11 cellular contexts compared by ENCODE assay signal in genomic region chr7:16847381-16847860, GRCh38. TPM values are rescaled to one million over a fixed set of nuclear protein-coding genes. Genes with fewer than 3 reads are reported as not detected.
A peak's percentile ranks its signal among the peaks of the same experiment; 100 is the strongest.
DNase-seq lines count a peak whose midpoint lies in the region; ATAC-seq, FAIRE-seq and TF ChIP-seq lines count a peak whose summit lies in the region.
"Had no signal": no experiment of that assay in that cellular context is flagged by ENCODE, and none has a peak within 500 bp of the region (broad histone marks: within the 10 kb centered on the region; RNA-seq: fewer than 3 reads in every experiment).

No MANE protein-coding gene starts in this region.

- TF ChIP-seq EP300 in neural cell (conservative IDR thresholded peaks at IDR 0.05; ENCODE audit: poor library complexity, severe bottlenecking): no peak
- TF ChIP-seq EP300 in suprapubic skin (IDR thresholded peaks at IDR 0.05): no peak

- no peak overlapping the region for H3K9ac ChIP-seq in neural cell (ENCODE audit: low read length)

- no peak overlapping the region for H3K4me3 ChIP-seq in bronchial epithelial cell (ENCODE audit: low read depth, low read length)
- no peak overlapping the region for H3K4me3 ChIP-seq in neural cell (ENCODE audit: low read length)
- H3K4me3 ChIP-seq in suprapubic skin: no peak overlapping the region
- H3K4me3 ChIP-seq: testis had no signal

- H3K27me3 ChIP-seq in bronchial epithelial cell (ENCODE audit: control insufficient read depth, insufficient read depth, low read length) (no peaks in the 10 kb centered on the region), neural cell (ENCODE audit: insufficient read depth, low read depth, low read length) (no peaks in the 10 kb centered on the region), suprapubic skin (no peaks in the 10 kb centered on the region)
- H3K27me3 ChIP-seq: testis had no signal

- no peak for TF ChIP-seq RAD21 in neural cell (conservative IDR thresholded peaks at IDR 0.05)

- no peaks in the 10 kb centered on the region for H3K9me2 ChIP-seq in neural cell (ENCODE audit: insufficient read depth, low read length)

- no peak overlapping the region for H3K27ac ChIP-seq in neural cell (ENCODE audit: low read length)
- H3K27ac ChIP-seq in suprapubic skin: no peak overlapping the region
- H3K27ac ChIP-seq: testis had no signal

- H3K36me3 ChIP-seq in bronchial epithelial cell (ENCODE audit: control insufficient read depth, insufficient read depth, low read length) (no peaks in the 10 kb centered on the region), neural cell (ENCODE audit: insufficient read depth, low read length) (no peaks in the 10 kb centered on the region), suprapubic skin (no peaks in the 10 kb centered on the region)

- H3K79me2 ChIP-seq in neural cell (replicated peaks; ENCODE audit: insufficient read depth, low read length): no peaks in the 10 kb centered on the region

- TF ChIP-seq POLR2A in H54 (IDR thresholded peaks at IDR 0.05; ENCODE audit: low read depth, low read length): no peak
- TF ChIP-seq POLR2A in suprapubic skin (IDR thresholded peaks at IDR 0.05): no peak

- H3F3A ChIP-seq in neural cell (ENCODE audit: insufficient read depth, low read length, poor library complexity, severe bottlenecking): no peaks in the 10 kb centered on the region

- peak overlapping the region; percentile 19 for H2AFZ ChIP-seq in neural cell (ENCODE audit: low read depth, low read length)

- ATAC-seq in GM19463 (IDR thresholded peaks at IDR 0.05; ENCODE audit: unreplicated experiment): no peak

- H3K4me1 ChIP-seq in suprapubic skin: no peaks in the 10 kb centered on the region
- H3K4me1 ChIP-seq: testis had no signal

- no peak for TF ChIP-seq CTCF in bronchial epithelial cell (IDR thresholded peaks at IDR 0.05; ENCODE audit: insufficient read depth, low read length, severe bottlenecking)
- TF ChIP-seq CTCF in neural cell (IDR thresholded peaks at IDR 0.05; ENCODE audit: poor library complexity, severe bottlenecking): no peak
- TF ChIP-seq CTCF in suprapubic skin (IDR thresholded peaks at IDR 0.05): no peak

- H3K9me3 ChIP-seq in neural cell (ENCODE audit: low read length) (no peaks in the 10 kb centered on the region), suprapubic skin (no peaks in the 10 kb centered on the region)
- H3K9me3 ChIP-seq: testis had no signal

- no peaks in the 10 kb centered on the region for H4K20me1 ChIP-seq in neural cell (ENCODE audit: insufficient read depth)

- 61% methylated on average over 6 of the region's 6 CpGs for WGBS in suprapubic skin

- FAIRE-seq in bronchial epithelial cell (lab: Jason Lieb, UNC): no peak
- no peak for FAIRE-seq in H54 (lab: Jason Lieb, UNC)
- FAIRE-seq: TTC549 had no signal

- DNase-seq in ELR (ENCODE audit: low read depth) (peak; percentile 27), NCI-H2107 treated with DMSO at 0.1 percent for 48 hours (lab: John Stamatoyannopoulos, UW; ENCODE audit: unreplicated experiment) (peak; percentile 74), bronchial epithelial cell (ENCODE audit: low read depth) (peak; percentile 68), H54 (ENCODE audit: insufficient read length, low spot score) (no peak), suprapubic skin (ENCODE audit: low spot score in 2 of 2) (no peak), pons (ENCODE audit: low spot score) (no peak)
- DNase-seq: NCI-H1694 treated with DMSO at 0.1 percent for 48 hours, testis had no signal

- no peak overlapping the region for H3K4me2 ChIP-seq in neural cell (ENCODE audit: low read length)

TF ChIP-seq in neural cell, 6 proteins besides CTCF, POLR2A, EP300 and RAD21:
- no peak for TF ChIP-seq EZH2 (IDR thresholded peaks at IDR 0.05; ENCODE audit: borderline replicate concordance, insufficient read depth, low read length, poor library complexity, severe bottlenecking)
- TF ChIP-seq REST (IDR thresholded peaks at IDR 0.05; ENCODE audit: borderline replicate concordance): no peak
- TF ChIP-seq POLR2AphosphoS5 (IDR thresholded peaks at IDR 0.05): no peak
- no peak for TF ChIP-seq SMC3 (conservative IDR thresholded peaks at IDR 0.05; ENCODE audit: poor library complexity)
- TF ChIP-seq TAF1 (IDR thresholded peaks at IDR 0.05; ENCODE audit: low read depth): no peak
- no peak for TF ChIP-seq MXI1 (conservative IDR thresholded peaks at IDR 0.05; ENCODE audit: poor library complexity, severe bottlenecking)

RNA-seq across cellular contexts. Expression of gene AGR3, which starts 34.4 kb away (rescaled TPM):
- total RNA-seq in bronchial epithelial cell (not detected in 2 replicates), suprapubic skin (1 to 10 TPM in 1 of 4 donors, not detected in 3; 3.9 TPM)
- polyA plus RNA-seq in neural cell: not detected in 2 replicates
- not detected in 2 replicates for polyA minus RNA-seq in neural cell
- total RNA-seq: testis had no signal

RNA-seq across cellular contexts. Expression of gene AGR2, which starts 42.6 kb away (rescaled TPM):
- total RNA-seq in bronchial epithelial cell (118 and 163 TPM in 2 replicates), suprapubic skin (10 to 100 TPM in 2 of 4 donors, 1 to 10 TPM in 1, not detected in 1; 8.5 to 19.3 (median 15.8) TPM)
- not detected in 2 replicates for polyA plus RNA-seq in neural cell
- not detected in 2 replicates for polyA minus RNA-seq in neural cell

Comparison
In these comparisons a context has a peak if more than half of its experiments do, and no peak if none do; other contexts are left out.
1. DNase-seq: peak in ELR (single experiment), NCI-H2107 treated with DMSO at 0.1 percent for 48 hours (single experiment) and bronchial epithelial cell (single experiment); none in H54 (single experiment), suprapubic skin (0 of 2) and pons (single experiment).